ENCODE assay signal across 20 cellular contexts in the genomic region with DNA sequence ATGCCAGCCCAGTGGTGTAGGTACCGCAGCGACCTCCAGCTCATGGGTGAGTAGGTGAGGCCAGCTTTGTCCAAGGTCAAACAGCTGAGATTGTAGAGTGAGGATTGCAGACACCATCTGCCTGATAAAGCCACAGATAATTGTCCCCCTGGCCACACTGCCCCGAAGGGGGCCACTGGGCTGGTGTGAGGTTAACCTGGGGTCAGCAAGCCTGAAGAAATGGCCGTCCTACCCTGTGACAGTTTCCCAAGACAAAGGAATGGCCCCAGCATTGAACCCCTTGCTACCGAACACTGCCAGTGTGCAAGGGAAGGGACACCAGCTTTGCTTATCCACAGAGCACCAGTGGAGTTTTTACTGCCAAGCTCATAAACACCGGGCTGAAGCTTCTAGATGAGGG. TPM values are rescaled to one million over a fixed set of nuclear protein-coding genes. Genes with fewer than 3 reads are reported as not detected.
DNase-seq lines count a peak whose midpoint lies in the region; ATAC-seq, FAIRE-seq and TF ChIP-seq lines count a peak whose summit lies in the region.
"Had no signal": no experiment of that assay in that cellular context is flagged by ENCODE, and none has a peak within 500 bp of the region (broad histone marks: within the 10 kb centered on the region; RNA-seq: fewer than 3 reads in every experiment).

No MANE protein-coding gene starts in this region.

- TF ChIP-seq EP300 in HepG2 (IDR thresholded peaks at IDR 0.05; ENCODE audit: low read depth in 2 of 2, low read length in 2 of 2) (no peak), HepG2 (CRISPR knock-in tag; IDR thresholded peaks at IDR 0.05; ENCODE audit: borderline replicate concordance) (no peak)

- H3K4me3 Mint-ChIP-seq in stimulated activated memory B cell treated with anti-CD40 and anti-IgM and Interleukin-4, amounts not matched to agents 10 μg/mL and 1 μg/mL and 100 μg/mL, for 72 hours: no peak overlapping the region
- H3K4me3 Mint-ChIP-seq: CD4-positive, alpha-beta memory T cell; GM23338; H9 had no signal

- DNase-seq in HepG2 (ENCODE audit: low spot score) (no peak), right lobe of liver (no peak), bronchial epithelial cell (ENCODE audit: low read depth) (no peak), HTR-8/SVneo (ENCODE audit: insufficient read length, low spot score) (no peak)
- DNase-seq: 8988T; ACHN; AML-193; C1 segment of cervical spinal cord; Calu3; CD4-positive, alpha-beta memory T cell; COR-L47; DMS53; DMS79 treated with DMSO at 0.1 percent for 48 hours; GF-D8; H9 had no signal

- no peaks in the 10 kb centered on the region for H4K20me1 ChIP-seq in HepG2 (ENCODE audit: insufficient read depth, low read length)

- no peaks in the 10 kb centered on the region for H3K36me3 ChIP-seq in HepG2 (replicated peaks in 1 of 2; ENCODE audit: control insufficient read depth in 1 of 2, insufficient read depth in 2 of 2, low read length in 2 of 2)
- peaks cover 0 to 28% (median 11%) of the 10 kb centered on the region in 4 donors for H3K36me3 ChIP-seq in right lobe of liver
- peaks cover 1% of the 10 kb centered on the region for H3K36me3 ChIP-seq in bronchial epithelial cell (ENCODE audit: control insufficient read depth, insufficient read depth, low read length)

- CTCF ChIA-PET in HepG2 (lab: Yijun Ruan, JAX; ENCODE audit: low intra/inter-chr PET ratio, low total read pairs): no interaction called here

- peaks cover 17% of the 10 kb centered on the region for H3K36me3 Mint-ChIP-seq in stimulated activated memory B cell treated with anti-CD40 and anti-IgM and Interleukin-4, amounts not matched to agents 10 μg/mL and 1 μg/mL and 100 μg/mL, for 72 hours
- H3K36me3 Mint-ChIP-seq: CD4-positive, alpha-beta memory T cell had no signal

- no peak overlapping the region for H2AFZ ChIP-seq in HepG2 (ENCODE audit: low read length)
- H2AFZ ChIP-seq: GM23338 had no signal

- WGBS in HepG2 (ENCODE audit: low lambda C conversion rate): 58% methylated on average over 3 of the region's 6 CpGs
- 100% methylated on average over 1 of the region's 6 CpGs for WGBS in right lobe of liver (ENCODE audit: insufficient coverage, low coverage, low lambda C conversion rate, missing lambda C conversion rate)

- H3K4me3 ChIP-seq in HepG2 (replicated peaks in 1 of 3; ENCODE audit: insufficient read depth in 1 of 3, low read depth in 2 of 3, low read length in 3 of 3) (no peak overlapping the region), right lobe of liver (no peak overlapping the region), bronchial epithelial cell (ENCODE audit: low read depth, low read length) (no peak overlapping the region)
- H3K4me3 ChIP-seq: A549, GM23338 had no signal

- TF ChIP-seq CTCF in HepG2 (CRISPR knock-in tag; IDR thresholded peaks at IDR 0.05): no peak
- TF ChIP-seq CTCF in right lobe of liver (IDR thresholded peaks at IDR 0.05): no peak
- TF ChIP-seq CTCF in bronchial epithelial cell (IDR thresholded peaks at IDR 0.05; ENCODE audit: insufficient read depth, low read length, severe bottlenecking): no peak

- in situ Hi-C loops in HepG2 (cut with HindIII; ENCODE audit: extremely low pct_ligation_motif_present, low pct_unique_long_range_greater_than_20kb): no loop called here

- H3K4me2 ChIP-seq in HepG2 (ENCODE audit: low read depth, low read length): no peak overlapping the region
- H3K4me2 ChIP-seq: A549, GM23338 had no signal

- H3K27me3 ChIP-seq in HepG2 (ENCODE audit: control insufficient read depth in 1 of 2, insufficient read depth in 2 of 2, low read length in 2 of 2) (peaks cover 7 to 42% of the 10 kb centered on the region in 2 experiments; a peak in 4 of 5 replicates), right lobe of liver (no peaks in the 10 kb centered on the region), bronchial epithelial cell (ENCODE audit: control insufficient read depth, insufficient read depth, low read length) (no peaks in the 10 kb centered on the region)

- intact Hi-C loops in HepG2 (cut with micrococcal nuclease; ENCODE audit: unreplicated experiment): no loop called here
- intact Hi-C loops in right lobe of liver (cut with DNase I): no loop called here

- H3K27me3 Mint-ChIP-seq in stimulated activated memory B cell treated with anti-CD40 and anti-IgM and Interleukin-4, amounts not matched to agents 10 μg/mL and 1 μg/mL and 100 μg/mL, for 72 hours: no peaks in the 10 kb centered on the region

- POLR2A ChIA-PET in HepG2 (lab: Yijun Ruan, JAX): no interaction called here

- H3K9me3 Mint-ChIP-seq in stimulated activated memory B cell treated with anti-CD40 and anti-IgM and Interleukin-4, amounts not matched to agents 10 μg/mL and 1 μg/mL and 100 μg/mL, for 72 hours: no peaks in the 10 kb centered on the region
- H3K9me3 Mint-ChIP-seq: CD4-positive, alpha-beta memory T cell; GM23338; H9 had no signal

- no peak overlapping the region for H3K27ac Mint-ChIP-seq in stimulated activated memory B cell treated with anti-CD40 and anti-IgM and Interleukin-4, amounts not matched to agents 10 μg/mL and 1 μg/mL and 100 μg/mL, for 72 hours
- H3K27ac Mint-ChIP-seq: CD4-positive, alpha-beta memory T cell; GM23338; H9 had no signal

- no peak for TF ChIP-seq POLR2A in HepG2 (IDR thresholded peaks at IDR 0.05; ENCODE audit: insufficient read depth in 1 of 2, low read depth in 2 of 2, low read length in 2 of 2)
- TF ChIP-seq POLR2A in right lobe of liver (IDR thresholded peaks at IDR 0.05): no peak

- no peak for FAIRE-seq in HepG2 (lab: Jason Lieb, UNC)
- peak; percentile 60 for FAIRE-seq in bronchial epithelial cell (lab: Jason Lieb, UNC)
- FAIRE-seq in HTR-8/SVneo (lab: Jason Lieb, UNC): no peak
- FAIRE-seq: A549 had no signal

- ATAC-seq in HepG2: no peak
- no peak for ATAC-seq in right lobe of liver
- peak; percentile 8 for ATAC-seq in stimulated activated memory B cell treated with anti-CD40 and anti-IgM and Interleukin-4, amounts not matched to agents 10 μg/mL and 1 μg/mL and 100 μg/mL, for 72 hours
- no peak for ATAC-seq in GM18870 (IDR thresholded peaks at IDR 0.05; ENCODE audit: unreplicated experiment)
- ATAC-seq: A549, GM23338, HCT116 had no signal

- H3K27ac ChIP-seq in HepG2 (ENCODE audit: extremely low read length, insufficient read depth, low read length): no peak overlapping the region
- H3K27ac ChIP-seq in right lobe of liver: no peak overlapping the region
- H3K27ac ChIP-seq: A549 had no signal

- H3K4me1 ChIP-seq in HepG2 (ENCODE audit: insufficient read depth, low read length) (peaks cover 23% of the 10 kb centered on the region), right lobe of liver (no peaks in the 10 kb centered on the region)
- H3K4me1 ChIP-seq: A549 had no signal

- no peak overlapping the region for H3K9ac ChIP-seq in HepG2 (ENCODE audit: insufficient read depth, low read depth, low read length)

- no peaks in the 10 kb centered on the region for H3K4me1 Mint-ChIP-seq in stimulated activated memory B cell treated with anti-CD40 and anti-IgM and Interleukin-4, amounts not matched to agents 10 μg/mL and 1 μg/mL and 100 μg/mL, for 72 hours
- H3K4me1 Mint-ChIP-seq: CD4-positive, alpha-beta memory T cell; GM23338; H9 had no signal

- no peaks in the 10 kb centered on the region for H3K9me3 ChIP-seq in HepG2 (ENCODE audit: low read length)
- no peaks in the 10 kb centered on the region for H3K9me3 ChIP-seq in right lobe of liver
- H3K9me3 ChIP-seq: A549 had no signal

- no peak for TF ChIP-seq RAD21 in HepG2 (CRISPR knock-in tag; IDR thresholded peaks at IDR 0.05)

- H3K79me2 ChIP-seq in HepG2 (ENCODE audit: insufficient read depth, low read length): no peaks in the 10 kb centered on the region

- no TSS peak for BruUV-seq in HepG2 (replicated peaks; lab: Mats Ljungman, UMichigan)

RNA-seq across cellular contexts. Expression of gene ECHDC3, which starts 23.0 kb away (rescaled TPM):
- total RNA-seq in HepG2 (2016; rRNA removed; fragmentation: Illumina TruSeq; extraction: Trizol) (not detected in 2 replicates), right lobe of liver (100 to 1,000 TPM in 5 of 6 experiments, 10 to 100 TPM in 1; 85.0 to 304 (median 130) TPM), bronchial epithelial cell (1.6 and 10.0 TPM in 2 replicates)
- not detected in 2 replicates for total RNA-seq in HepG2 (2016; cell fraction: cytosol; rRNA removed; fragmentation: Illumina TruSeq; extraction: Trizol; ENCODE audit: low read depth)
- 0.13 TPM in 1 of 2 replicates, not detected in the other for total RNA-seq in HepG2 (2016; cell fraction: insoluble cytoplasmic fraction; rRNA removed; fragmentation: Illumina TruSeq; extraction: Trizol)
- not detected in 2 replicates for total RNA-seq in HepG2 (2016; cell fraction: membrane; rRNA removed; fragmentation: Illumina TruSeq; extraction: Trizol)
- not detected in 2 replicates for total RNA-seq in HepG2 (2016; cell fraction: nucleus; rRNA removed; fragmentation: Illumina TruSeq; extraction: Trizol)
- polyA plus RNA-seq in HepG2 (2011; rRNA removed): not detected in 2 replicates
- polyA plus RNA-seq in HepG2 (2011; cell fraction: cytosol; rRNA removed): not detected in 2 replicates
- not detected in 2 replicates for polyA plus RNA-seq in HepG2 (2011; cell fraction: nucleus; rRNA removed)
- not detected in 2 replicates for polyA plus RNA-seq in HepG2 (2012)
- not detected in 2 replicates for polyA plus RNA-seq in HepG2 (2016; cell fraction: cytosol; fragmentation: Illumina TruSeq; extraction: Trizol; ENCODE audit: low read depth)
- not detected in 2 replicates for polyA plus RNA-seq in HepG2 (2016; cell fraction: insoluble cytoplasmic fraction; fragmentation: Illumina TruSeq; extraction: Trizol; ENCODE audit: low read depth)
- not detected in 2 replicates for polyA plus RNA-seq in HepG2 (2016; cell fraction: membrane; fragmentation: Illumina TruSeq; extraction: Trizol; ENCODE audit: low read depth)
- not detected in 2 replicates for polyA plus RNA-seq in HepG2 (2016; cell fraction: nucleus; fragmentation: Illumina TruSeq; extraction: Trizol; ENCODE audit: insufficient read depth, low read depth)
- 2.3 TPM in 1 of 2 replicates, not detected in the other for polyA minus RNA-seq in HepG2 (2011; rRNA and poly(A)+ RNA removed; ENCODE audit: low replicate concordance)
- polyA minus RNA-seq in HepG2 (2011; cell fraction: cytosol; rRNA and poly(A)+ RNA removed): not detected in 2 replicates
- not detected in 2 replicates for polyA minus RNA-seq in HepG2 (2011; cell fraction: nucleus; rRNA and poly(A)+ RNA removed)

RNA-seq across cellular contexts. Expression of gene PROSER2, which starts 58.0 kb away (rescaled TPM):
- total RNA-seq in HepG2 (2016; rRNA removed; fragmentation: Illumina TruSeq; extraction: Trizol): 6.7 and 6.9 TPM in 2 replicates
- 2.0 and 2.7 TPM in 2 replicates for total RNA-seq in HepG2 (2016; cell fraction: cytosol; rRNA removed; fragmentation: Illumina TruSeq; extraction: Trizol; ENCODE audit: low read depth)
- total RNA-seq in HepG2 (2016; cell fraction: insoluble cytoplasmic fraction; rRNA removed; fragmentation: Illumina TruSeq; extraction: Trizol): 6.3 and 8.2 TPM in 2 replicates
- total RNA-seq in HepG2 (2016; cell fraction: membrane; rRNA removed; fragmentation: Illumina TruSeq; extraction: Trizol): 4.6 and 5.4 TPM in 2 replicates
- 3.8 and 5.3 TPM in 2 replicates for total RNA-seq in HepG2 (2016; cell fraction: nucleus; rRNA removed; fragmentation: Illumina TruSeq; extraction: Trizol)
- polyA plus RNA-seq in HepG2 (2011; rRNA removed): 6.7 and 7.7 TPM in 2 replicates
- polyA plus RNA-seq in HepG2 (2011; cell fraction: cytosol; rRNA removed): 3.6 and 5.9 TPM in 2 replicates
- 8.5 and 8.6 TPM in 2 replicates for polyA plus RNA-seq in HepG2 (2011; cell fraction: nucleus; rRNA removed)
- 7.3 and 12.4 TPM in 2 replicates for polyA plus RNA-seq in HepG2 (2012)
- polyA plus RNA-seq in HepG2 (2016; cell fraction: cytosol; fragmentation: Illumina TruSeq; extraction: Trizol; ENCODE audit: low read depth): 1.9 TPM in 2 replicates
- 7.7 and 8.0 TPM in 2 replicates for polyA plus RNA-seq in HepG2 (2016; cell fraction: insoluble cytoplasmic fraction; fragmentation: Illumina TruSeq; extraction: Trizol; ENCODE audit: low read depth)
- polyA plus RNA-seq in HepG2 (2016; cell fraction: membrane; fragmentation: Illumina TruSeq; extraction: Trizol; ENCODE audit: low read depth): 2.9 and 3.7 TPM in 2 replicates
- 6.8 and 10.0 TPM in 2 replicates for polyA plus RNA-seq in HepG2 (2016; cell fraction: nucleus; fragmentation: Illumina TruSeq; extraction: Trizol; ENCODE audit: insufficient read depth, low read depth)
- 6.3 and 10.2 TPM in 2 replicates for polyA minus RNA-seq in HepG2 (2011; rRNA and poly(A)+ RNA removed; ENCODE audit: low replicate concordance)
- polyA minus RNA-seq in HepG2 (2011; cell fraction: cytosol; rRNA and poly(A)+ RNA removed): 5.3 and 6.1 TPM in 2 replicates
- polyA minus RNA-seq in HepG2 (2011; cell fraction: nucleus; rRNA and poly(A)+ RNA removed): 6.1 and 8.0 TPM in 2 replicates
- total RNA-seq in right lobe of liver: 10 to 100 TPM; 24.5 to 65.9 (median 26.8) TPM
- 20.8 and 27.8 TPM in 2 replicates for total RNA-seq in bronchial epithelial cell
